8 cellular contexts compared by ENCODE assay signal in genomic region chr4:119627267-119628190, GRCh38. TPM values are rescaled to one million over a fixed set of nuclear protein-coding genes. Genes with fewer than 3 reads are reported as not detected.
DNase-seq lines count a peak whose midpoint lies in the region; ATAC-seq and TF ChIP-seq lines count a peak whose summit lies in the region.

No MANE protein-coding gene starts in this region.

- peak overlapping the region; percentile 85 to 92 for H3K27ac ChIP-seq in uterus

- TF ChIP-seq POLR2A in uterus (IDR thresholded peaks at IDR 0.05), result no peak

- no peaks in the 10 kb centered on the region; the same call in 1 of the 2 replicates for H3K4me1 ChIP-seq in Caco-2
- H3K4me1 ChIP-seq in uterus, result no peaks in the 10 kb centered on the region

- peaks cover 5% of the 10 kb centered on the region for H3K4me1 Mint-ChIP-seq in Caco-2 (ENCODE audit: low read depth, unreplicated experiment)
- peaks cover 17% of the 10 kb centered on the region for H3K4me1 Mint-ChIP-seq in activated naive CD8-positive, alpha-beta T cell treated with anti-CD3 and anti-CD28 coated beads, Interleukin-2, amount 50 U/mL, for 24 hours

- peak overlapping the region; percentile 69 for H3K4me3 ChIP-seq in Caco-2 (ENCODE audit: low read depth, low read length)
- peak overlapping the region; percentile 56 to 61 for H3K4me3 ChIP-seq in uterus

- H3K9me3 ChIP-seq in Caco-2 (no peaks in the 10 kb centered on the region), uterus (no peaks in the 10 kb centered on the region)

- CTCF ChIA-PET in Caco-2 (lab: Charles Lee), result interaction anchor here (0.6 to 1.6 kb wide), 4 partner anchors 21 to 82 kb away, joined by 3 to 18 read pairs (median 3); no protein-coding TSS in a partner anchor

- intact Hi-C loops in Caco-2 (cut with micrococcal nuclease; ENCODE audit: unreplicated experiment) (loop anchor here (1.0 to 5.0 kb wide), 8 partner anchors 32 to 646 kb away; no protein-coding TSS in a partner anchor), cardiac septum (cut with DNase I) (loop anchor here (2.0 to 5.0 kb wide), 5 partner anchors 65 to 421 kb away; no protein-coding TSS in a partner anchor), posterior cingulate gyrus (cut with DNase I) (loop anchor here (10.0 kb wide), 1 partner anchor 313 kb away; no protein-coding TSS in a partner anchor), uterus (cut with DNase I; ENCODE audit: low total_unique reads) (no loop called here)

- TF ChIP-seq CTCF in Caco-2 (IDR thresholded peaks at IDR 0.05; ENCODE audit: insufficient read depth in 1 of 2, low read depth in 1 of 2, low read length in 1 of 2, severe bottlenecking in 1 of 2, unreplicated experiment in 1 of 2), result peak; percentile 21 to 22
- peak in 3 of 4 experiments; percentile 63 to 90 (median 73) for TF ChIP-seq CTCF in uterus (IDR thresholded peaks at IDR 0.05)

- no peaks in the 10 kb centered on the region for H3K36me3 ChIP-seq in Caco-2 (ENCODE audit: control insufficient read depth, insufficient read depth, low read length)
- no peaks in the 10 kb centered on the region for H3K36me3 ChIP-seq in uterus

- peak overlapping the region; percentile 70 for H3K27ac Mint-ChIP-seq in Caco-2 (ENCODE audit: unreplicated experiment)
- H3K27ac Mint-ChIP-seq in activated naive CD8-positive, alpha-beta T cell treated with anti-CD3 and anti-CD28 coated beads, Interleukin-2, amount 50 U/mL, for 24 hours, result no peak overlapping the region

- no peaks in the 10 kb centered on the region for H3K27me3 Mint-ChIP-seq in Caco-2 (ENCODE audit: insufficient read depth, unreplicated experiment)
- H3K27me3 Mint-ChIP-seq in activated naive CD8-positive, alpha-beta T cell treated with anti-CD3 and anti-CD28 coated beads, Interleukin-2, amount 50 U/mL, for 24 hours, result peaks cover 38% of the 10 kb centered on the region

- no peaks in the 10 kb centered on the region for H3K9me3 Mint-ChIP-seq in Caco-2 (ENCODE audit: unreplicated experiment)
- H3K9me3 Mint-ChIP-seq in activated naive CD8-positive, alpha-beta T cell treated with anti-CD3 and anti-CD28 coated beads, Interleukin-2, amount 50 U/mL, for 24 hours, result no peaks in the 10 kb centered on the region

- POLR2A ChIA-PET in Caco-2 (lab: Charles Lee), result interaction anchor here (1.2 kb wide), 1 partner anchor 172 kb away, joined by 3 read pairs; no protein-coding TSS in a partner anchor

- DNase-seq in Caco-2 (peak; percentile 45 to 81), cardiac septum (ENCODE audit: low spot score) (peak; percentile 83), posterior cingulate gyrus (peak in 8 of 10 donors; percentile 9 to 87 (median 38)), uterus (peak; percentile 46 to 50)
- peak; percentile 63 for DNase-seq in activated naive CD8-positive, alpha-beta T cell treated with anti-CD3 and anti-CD28 coated beads, Interleukin-2, amount 50 U/mL, for 24 hours

- TSS peak; percentile 12 for BruUV-seq in Caco-2 (replicated peaks; lab: Mats Ljungman, UMichigan)

- peak overlapping the region; percentile 90 for H3K4me3 Mint-ChIP-seq in Caco-2 (ENCODE audit: unreplicated experiment)
- peak overlapping the region; percentile 79 for H3K4me3 Mint-ChIP-seq in activated naive CD8-positive, alpha-beta T cell treated with anti-CD3 and anti-CD28 coated beads, Interleukin-2, amount 50 U/mL, for 24 hours

- no peaks in the 10 kb centered on the region for H3K27me3 ChIP-seq in Caco-2 (replicated peaks; ENCODE audit: control insufficient read depth, insufficient read depth, low read length)
- H3K27me3 ChIP-seq in uterus, result no peaks in the 10 kb centered on the region

- ATAC-seq in GM19452 (IDR thresholded peaks at IDR 0.05; ENCODE audit: unreplicated experiment), result peak; percentile 50
- peak; percentile 57 for ATAC-seq in HG03520 (IDR thresholded peaks at IDR 0.05; ENCODE audit: unreplicated experiment)
- peak; percentile 61 for ATAC-seq in SK-N-SH treated with all-trans-retinoic acid at 6 μM for 48 hours
- peak; percentile 60 for ATAC-seq in activated naive CD8-positive, alpha-beta T cell treated with anti-CD3 and anti-CD28 coated beads, Interleukin-2, amount 50 U/mL, for 24 hours

- no peaks in the 10 kb centered on the region for H3K36me3 Mint-ChIP-seq in Caco-2 (ENCODE audit: insufficient read depth, unreplicated experiment)
- H3K36me3 Mint-ChIP-seq in activated naive CD8-positive, alpha-beta T cell treated with anti-CD3 and anti-CD28 coated beads, Interleukin-2, amount 50 U/mL, for 24 hours (ENCODE audit: low read depth), result no peaks in the 10 kb centered on the region

TF ChIP-seq in SK-N-SH treated with all-trans-retinoic acid at 6 μM for 48 hours, 23 proteins besides CTCF, POLR2A, EP300 and RAD21:
- TF ChIP-seq ISL1 (CRISPR knock-in tag; IDR thresholded peaks at IDR 0.05) (no peak), ZC3H10 (CRISPR knock-in tag; IDR thresholded peaks at IDR 0.05) (no peak), OSR1 (CRISPR knock-in tag; IDR thresholded peaks at IDR 0.05) (no peak), GLIS3 (CRISPR knock-in tag; IDR thresholded peaks at IDR 0.05) (no peak), TOX (CRISPR knock-in tag; IDR thresholded peaks at IDR 0.05; ENCODE audit: borderline replicate concordance) (no peak)
TF ChIP-seq in SK-N-SH treated with all-trans-retinoic acid at 6 μM for 48 hours: peak in this region for 0.

RNA-seq across cellular contexts. Expression of gene PDE5A, which starts 1.1 kb away (rescaled TPM):
- total RNA-seq in Caco-2 (2022) (7.9 and 10.8 TPM in 2 replicates), cardiac septum (20.0 TPM), uterus (100 to 1,000 TPM in 2 of 4 donors, 10 to 100 TPM in 2; 13.5 to 192 (median 84.2) TPM)

Comparison
In these comparisons a context has a peak if more than half of its experiments do, and no peak if none do; other contexts are left out.
1. Peak in every context shown above with its lines: DNase-seq, ATAC-seq, H3K4me3 ChIP-seq and H3K27ac ChIP-seq.